ENCODE assay signal across 25 cellular contexts in genomic region chr4:97923096-97923495, GRCh38.
"Had no signal": no experiment of that assay in that cellular context is flagged by ENCODE, and none has a peak within 500 bp of the region (broad histone marks: within the 10 kb centered on the region; RNA-seq: fewer than 3 reads in every experiment).

No MANE protein-coding gene starts in this region.

- H3K27me3 Mint-ChIP-seq: memory B cell; naive thymus-derived CD8-positive, alpha-beta T cell; progenitor cell of endocrine pancreas; stimulated activated naive CD8-positive, alpha-beta T cell treated with anti-CD3 and anti-CD28 coated beads, Interleukin-15, Interleukin-2, amounts not matched to agents 100 ng/mL and 50 ng/mL, for 24 hours; type B pancreatic cell had no signal

- H3K36me3 Mint-ChIP-seq: immature natural killer cell; memory B cell; naive thymus-derived CD8-positive, alpha-beta T cell; stimulated activated effector memory CD8-positive, alpha-beta T cell treated with anti-CD3 and anti-CD28 coated beads, Interleukin-12 subunit alpha, Interleukin-12 subunit beta, amount 100 ng/mL, for 72 hours; type B pancreatic cell had no signal

- H3K27ac ChIP-seq: heart left ventricle, left ventricle myocardium inferior, neutrophil, parathyroid adenoma, skin epidermis, suprapubic skin, thoracic aorta, tibial artery, vagina had no signal

- ATAC-seq: heart left ventricle; naive thymus-derived CD8-positive, alpha-beta T cell; right cardiac atrium; sciatic nerve; stimulated activated effector memory CD8-positive, alpha-beta T cell treated with anti-CD3 and anti-CD28 coated beads, Interleukin-12 subunit alpha, Interleukin-12 subunit beta, amount 100 ng/mL, for 72 hours had no signal

- DNase-seq: heart left ventricle; hypothalamus; immature natural killer cell; left ventricle myocardium inferior; naive thymus-derived CD8-positive, alpha-beta T cell; occipital lobe; stimulated activated CD4-positive, alpha-beta T cell treated with anti-CD3 and anti-CD28 coated beads, Interleukin-4, amount 100 ng/mL, for 24 hours; stimulated activated naive CD4-positive, alpha-beta T cell had no signal

- H3K36me3 ChIP-seq: heart left ventricle, left ventricle myocardium inferior, neutrophil, suprapubic skin, thoracic aorta, tibial artery, vagina had no signal

- H3K27ac Mint-ChIP-seq: immature natural killer cell; memory B cell; naive thymus-derived CD8-positive, alpha-beta T cell; nephron; progenitor cell of endocrine pancreas; stimulated activated effector memory CD8-positive, alpha-beta T cell treated with anti-CD3 and anti-CD28 coated beads, Interleukin-12 subunit alpha, Interleukin-12 subunit beta, amount 100 ng/mL, for 72 hours; stimulated activated naive CD8-positive, alpha-beta T cell treated with anti-CD3 and anti-CD28 coated beads, Interleukin-15, Interleukin-2, amounts not matched to agents 100 ng/mL and 50 ng/mL, for 24 hours; type B pancreatic cell had no signal

- H3K9me3 ChIP-seq: heart left ventricle, neutrophil, suprapubic skin, thoracic aorta, tibial artery, vagina had no signal

- FAIRE-seq: islet of Langerhans had no signal

- H3K27me3 ChIP-seq: heart left ventricle, neutrophil, suprapubic skin, tibial artery, vagina had no signal

- H3K9me3 Mint-ChIP-seq: neural crest cell, type B pancreatic cell had no signal

- H2AFZ ChIP-seq: parathyroid adenoma had no signal

- H3K4me3 Mint-ChIP-seq: immature natural killer cell; memory B cell; naive thymus-derived CD8-positive, alpha-beta T cell; nephron; neural crest cell; stimulated activated effector memory CD8-positive, alpha-beta T cell treated with anti-CD3 and anti-CD28 coated beads, Interleukin-12 subunit alpha, Interleukin-12 subunit beta, amount 100 ng/mL, for 72 hours; stimulated activated naive CD8-positive, alpha-beta T cell treated with anti-CD3 and anti-CD28 coated beads, Interleukin-15, Interleukin-2, amounts not matched to agents 100 ng/mL and 50 ng/mL, for 24 hours; type B pancreatic cell had no signal

- H3K4me1 Mint-ChIP-seq: immature natural killer cell; memory B cell; naive thymus-derived CD8-positive, alpha-beta T cell; nephron; neural crest cell; stimulated activated effector memory CD8-positive, alpha-beta T cell treated with anti-CD3 and anti-CD28 coated beads, Interleukin-12 subunit alpha, Interleukin-12 subunit beta, amount 100 ng/mL, for 72 hours had no signal

- H3K79me2 ChIP-seq: parathyroid adenoma had no signal

- H3K4me3 ChIP-seq: heart left ventricle, left ventricle myocardium inferior, skin epidermis, suprapubic skin, thoracic aorta, tibial artery, vagina had no signal

- H3K9ac ChIP-seq: parathyroid adenoma had no signal

- H3K4me1 ChIP-seq: heart left ventricle, left ventricle myocardium inferior, parathyroid adenoma, suprapubic skin, tibial artery, vagina had no signal
